22 cellular contexts compared by ENCODE assay signal in the genomic region with DNA sequence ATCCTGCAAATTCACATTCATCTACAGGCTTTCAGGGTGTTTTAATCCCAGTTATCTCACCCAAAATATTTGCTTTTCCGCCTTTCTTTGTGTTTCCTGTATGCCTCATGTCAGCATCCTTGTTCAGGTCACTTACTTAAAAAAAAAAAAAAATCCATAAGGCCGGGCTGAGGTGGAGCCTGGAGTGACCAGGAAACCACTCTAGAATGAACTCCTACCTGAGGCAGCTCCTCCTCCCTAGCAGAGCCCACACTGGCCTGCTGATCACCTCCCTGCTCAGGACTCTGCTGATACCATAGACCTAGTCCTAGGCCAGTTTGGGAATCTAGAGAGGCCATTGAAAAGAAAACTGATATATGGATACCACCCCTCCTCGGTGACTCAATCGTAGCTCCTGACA. TPM values are rescaled to one million over a fixed set of nuclear protein-coding genes. Genes with fewer than 3 reads are reported as not detected.
"Had no signal": no experiment of that assay in that cellular context is flagged by ENCODE, and none has a peak within 500 bp of the region (broad histone marks: within the 10 kb centered on the region; RNA-seq: fewer than 3 reads in every experiment).

No MANE protein-coding gene starts in this region.

- DNase-seq: effector memory CD8-positive, alpha-beta T cell; esophagus squamous epithelium; foreskin fibroblast; glutamatergic neuron; left cardiac atrium; mesendoderm; naive thymus-derived CD8-positive, alpha-beta T cell; spleen; stimulated activated CD4-positive, alpha-beta T cell treated with anti-CD3 and anti-CD28 coated beads, Interleukin-15, amount 100 ng/mL, for 24 hours; stimulated activated CD4-positive, alpha-beta T cell treated with anti-CD3 and anti-CD28 coated beads, Interleukin-1b, Interleukin-23, amount 100 ng/mL, for 48 hours; stimulated activated CD4-positive, alpha-beta T cell treated with anti-CD3 and anti-CD28 coated beads, Interleukin-4, amount 100 ng/mL, for 24 hours; transverse colon had no signal

- H3K36me3 ChIP-seq: esophagus squamous epithelium, gastroesophageal sphincter, spleen, thoracic aorta, transverse colon had no signal

- H3K4me1 ChIP-seq: esophagus squamous epithelium, gastroesophageal sphincter, transverse colon had no signal

- H3K4me3 ChIP-seq: esophagus squamous epithelium, gastroesophageal sphincter, spleen, thoracic aorta, transverse colon had no signal

- ATAC-seq: effector memory CD8-positive, alpha-beta T cell; gastroesophageal sphincter; left cardiac atrium; naive thymus-derived CD8-positive, alpha-beta T cell; sciatic nerve; stimulated activated memory B cell treated with anti-CD40 and anti-IgM and Interleukin-4, amounts not matched to agents 10 μg/mL and 1 μg/mL and 100 μg/mL, for 72 hours had no signal

- H3K27ac ChIP-seq: esophagus squamous epithelium, gastroesophageal sphincter, spleen, thoracic aorta, transverse colon had no signal

- H3K9me3 ChIP-seq: esophagus squamous epithelium, gastroesophageal sphincter, spleen, thoracic aorta, transverse colon had no signal

- H3K27me3 ChIP-seq: esophagus squamous epithelium, gastroesophageal sphincter, spleen, transverse colon had no signal

RNA-seq across cellular contexts. Expression of gene MOGAT2, which starts 42.2 kb away (rescaled TPM):
- total RNA-seq: epithelial cell of proximal tubule; esophagus squamous epithelium; lung microvascular endothelial cell; mononuclear cell; naive thymus-derived CD8-positive, alpha-beta T cell; neural crest cell; osteocyte; pulmonary artery endothelial cell; thoracic aorta had no signal
